16 cellular contexts compared by ENCODE assay signal in genomic region chr17:76995352-76996105, GRCh38.
DNase-seq lines count a peak whose midpoint lies in the region; ATAC-seq lines count a peak whose summit lies in the region.
"Had no signal": no experiment of that assay in that cellular context is flagged by ENCODE, and none has a peak within 500 bp of the region (broad histone marks: within the 10 kb centered on the region; RNA-seq: fewer than 3 reads in every experiment).

No MANE protein-coding gene starts in this region.

- H3K4me1 ChIP-seq in ectodermal cell (ENCODE audit: control insufficient read depth, insufficient read depth, low read length) (peaks cover 29% of the 10 kb centered on the region), thymus (ENCODE audit: control insufficient read depth, insufficient read depth, low read length) (peaks cover 41% of the 10 kb centered on the region)

- H3K36me3 ChIP-seq in ectodermal cell (ENCODE audit: control insufficient read depth, insufficient read depth, low read length) (no peaks in the 10 kb centered on the region), thymus (ENCODE audit: control insufficient read depth, insufficient read depth) (peaks cover 7% of the 10 kb centered on the region)
- H3K36me3 ChIP-seq: BE2C, Peyer's patch had no signal

- H3K27me3 ChIP-seq in ectodermal cell (ENCODE audit: control insufficient read depth, insufficient read depth, low read length, poor library complexity, severe bottlenecking) (no peaks in the 10 kb centered on the region), thymus (ENCODE audit: control insufficient read depth, insufficient read depth) (no peaks in the 10 kb centered on the region)
- H3K27me3 ChIP-seq: BE2C, Peyer's patch had no signal

- POLR2A ChIA-PET in activated naive CD8-positive, alpha-beta T cell treated with anti-CD3 and anti-CD28 coated beads, Interleukin-2, amount 10 ng/mL, durations not matched to agents 7 days and 5 days (lab: Charles Lee) = no interaction called here

- H3K4me1 Mint-ChIP-seq in activated naive CD8-positive, alpha-beta T cell treated with anti-CD3 and anti-CD28 coated beads, Interleukin-2, amount 10 ng/mL, durations not matched to agents 7 days and 5 days = peaks cover 42% of the 10 kb centered on the region
- H3K4me1 Mint-ChIP-seq in activated naive CD8-positive, alpha-beta T cell treated with anti-CD3 and anti-CD28 coated beads, Interleukin-2, amount 50 U/mL, for 24 hours = peaks cover 43% of the 10 kb centered on the region

- H3K9me3 ChIP-seq in ectodermal cell (ENCODE audit: control insufficient read depth, low read length) = no peaks in the 10 kb centered on the region
- peaks cover 1% of the 10 kb centered on the region for H3K9me3 ChIP-seq in thymus (ENCODE audit: control insufficient read depth)
- H3K9me3 ChIP-seq: BE2C, Peyer's patch had no signal

- H3K9me3 Mint-ChIP-seq in activated naive CD8-positive, alpha-beta T cell treated with anti-CD3 and anti-CD28 coated beads, Interleukin-2, amount 10 ng/mL, durations not matched to agents 7 days and 5 days = no peaks in the 10 kb centered on the region
- H3K9me3 Mint-ChIP-seq in activated naive CD8-positive, alpha-beta T cell treated with anti-CD3 and anti-CD28 coated beads, Interleukin-2, amount 50 U/mL, for 24 hours = no peaks in the 10 kb centered on the region

- H3K4me3 Mint-ChIP-seq in activated naive CD8-positive, alpha-beta T cell treated with anti-CD3 and anti-CD28 coated beads, Interleukin-2, amount 10 ng/mL, durations not matched to agents 7 days and 5 days = no peak overlapping the region
- H3K4me3 Mint-ChIP-seq in activated naive CD8-positive, alpha-beta T cell treated with anti-CD3 and anti-CD28 coated beads, Interleukin-2, amount 50 U/mL, for 24 hours = no peak overlapping the region

- peak overlapping the region; percentile 18 for H3K27ac Mint-ChIP-seq in activated naive CD8-positive, alpha-beta T cell treated with anti-CD3 and anti-CD28 coated beads, Interleukin-2, amount 10 ng/mL, durations not matched to agents 7 days and 5 days
- H3K27ac Mint-ChIP-seq in activated naive CD8-positive, alpha-beta T cell treated with anti-CD3 and anti-CD28 coated beads, Interleukin-2, amount 50 U/mL, for 24 hours = no peak overlapping the region

- no peaks in the 10 kb centered on the region for H3K36me3 Mint-ChIP-seq in activated naive CD8-positive, alpha-beta T cell treated with anti-CD3 and anti-CD28 coated beads, Interleukin-2, amount 10 ng/mL, durations not matched to agents 7 days and 5 days
- H3K36me3 Mint-ChIP-seq in activated naive CD8-positive, alpha-beta T cell treated with anti-CD3 and anti-CD28 coated beads, Interleukin-2, amount 50 U/mL, for 24 hours (ENCODE audit: low read depth) = no peaks in the 10 kb centered on the region

- peak overlapping the region; percentile 44 for H3K27ac ChIP-seq in ectodermal cell (ENCODE audit: insufficient read depth, low read depth, low read length, poor library complexity, severe bottlenecking)
- peak overlapping the region; percentile 97 for H3K27ac ChIP-seq in thymus (ENCODE audit: low read depth)

- no peaks in the 10 kb centered on the region for H3K27me3 Mint-ChIP-seq in activated naive CD8-positive, alpha-beta T cell treated with anti-CD3 and anti-CD28 coated beads, Interleukin-2, amount 10 ng/mL, durations not matched to agents 7 days and 5 days
- no peaks in the 10 kb centered on the region for H3K27me3 Mint-ChIP-seq in activated naive CD8-positive, alpha-beta T cell treated with anti-CD3 and anti-CD28 coated beads, Interleukin-2, amount 50 U/mL, for 24 hours

- ATAC-seq in activated naive CD8-positive, alpha-beta T cell treated with anti-CD3 and anti-CD28 coated beads, Interleukin-2, amount 10 ng/mL, durations not matched to agents 7 days and 5 days (ENCODE audit: low read depth) = no peak
- no peak for ATAC-seq in activated naive CD8-positive, alpha-beta T cell treated with anti-CD3 and anti-CD28 coated beads, Interleukin-2, amount 50 U/mL, for 24 hours
- no peak for ATAC-seq in GM18520 (IDR thresholded peaks at IDR 0.05; ENCODE audit: unreplicated experiment)
- ATAC-seq: HCT116 had no signal

- WGBS in ectodermal cell, 2 experiments = 25 to 27% methylated on average over 11 of the region's 11 CpGs
- WGBS in thymus = 14% methylated on average over 11 of the region's 11 CpGs

- H3K4me3 ChIP-seq in ectodermal cell (ENCODE audit: insufficient read depth, low read depth, low read length) (no peak overlapping the region), thymus (ENCODE audit: low read length) (peak overlapping the region; percentile 64)
- H3K4me3 ChIP-seq: Peyer's patch had no signal

- DNase-seq in activated naive CD8-positive, alpha-beta T cell treated with anti-CD3 and anti-CD28 coated beads, Interleukin-2, amount 10 ng/mL, durations not matched to agents 7 days and 5 days = no peak
- no peak for DNase-seq in activated naive CD8-positive, alpha-beta T cell treated with anti-CD3 and anti-CD28 coated beads, Interleukin-2, amount 50 U/mL, for 24 hours
- peak; percentile 82 for DNase-seq in NCI-H2081 treated with DMSO at 0.1 percent for 48 hours (lab: John Stamatoyannopoulos, UW)
- no peak for DNase-seq in A172 (ENCODE audit: low spot score)
- DNase-seq in GOT3 (lab: John Stamatoyannopoulos, UW) = no peak
- DNase-seq: activated CD4-positive, alpha-beta T cell treated with anti-CD3 and anti-CD28 coated beads, Interleukin-2, amount 50 U/mL, for 48 hours; BE2C; NCI-H187 treated with DMSO at 0.1 percent for 48 hours; Peyer's patch; retina; stimulated activated CD4-positive, alpha-beta T cell treated with anti-CD3 and anti-CD28 coated beads, Interleukin-4, amount 100 ng/mL, for 24 hours; stimulated activated naive CD4-positive, alpha-beta T cell treated with Interleukin-2 at 50 U/mL for 16 hours had no signal
